In genomic region chr9:77212801-77213200, GRCh38 we compare ENCODE assay signal across 9 cellular contexts.
"Had no signal": no experiment of that assay in that cellular context is flagged by ENCODE, and none has a peak within 500 bp of the region (broad histone marks: within the 10 kb centered on the region; RNA-seq: fewer than 3 reads in every experiment).

No MANE protein-coding gene starts in this region.

- H3K27ac Mint-ChIP-seq: GM23338, H9, HFFc6 had no signal

- FAIRE-seq: H1, HTR-8/SVneo, K562 had no signal

- H3K4me3 Mint-ChIP-seq: GM23338, H9, HFFc6 had no signal

- DNase-seq: H9, HCEC 1CT, HFFc6, IMR-90, KG1 had no signal

- H3K9me3 Mint-ChIP-seq: GM23338, H9, HFFc6 had no signal
